ENCODE assay signal across 10 cellular contexts in genomic region chr10:34528320-34528719, GRCh38.
A peak's percentile ranks its signal among the peaks of the same experiment; 100 is the strongest.
DNase-seq lines count a peak whose midpoint lies in the region; ATAC-seq, FAIRE-seq and TF ChIP-seq lines count a peak whose summit lies in the region.
"Had no signal": no experiment of that assay in that cellular context is flagged by ENCODE, and none has a peak within 500 bp of the region (broad histone marks: within the 10 kb centered on the region; RNA-seq: fewer than 3 reads in every experiment).

No MANE protein-coding gene starts in this region.

- dilution Hi-C loops in IMR-90 (cut with HindIII; ENCODE audit: low sequenced_read_pairs, unreplicated experiment), result no loop called here

- H2AK9ac ChIP-seq in IMR-90 (replicated peaks; ENCODE audit: low read depth, low read length, poor library complexity), result no peak overlapping the region

- peak overlapping the region in 1 of 2 experiments; percentile 73; a peak in 2 of 4 replicates for H4K8ac ChIP-seq in IMR-90 (ENCODE audit: low read depth in 2 of 2, low read length in 2 of 2)

- no peak overlapping the region for H3K56ac ChIP-seq in IMR-90 (ENCODE audit: extremely low read depth, insufficient read depth, low read length)

- peaks cover 2 to 6% (median 4%) of the 10 kb centered on the region in 3 donors for H3K27me3 Mint-ChIP-seq in immature natural killer cell (ENCODE audit: low read depth in 3 of 3)
- H3K27me3 Mint-ChIP-seq: brain, IgD-negative memory B cell had no signal

- no peaks in the 10 kb centered on the region for H3K36me3 ChIP-seq in IMR-90 (ENCODE audit: control insufficient read depth, insufficient read depth, low read length)
- H3K36me3 ChIP-seq in psoas muscle (ENCODE audit: insufficient read depth in 1 of 2, low read depth in 1 of 2), result no peaks in the 10 kb centered on the region

- H3K27me3 ChIP-seq in IMR-90 (ENCODE audit: control insufficient read depth, insufficient read depth, low read length) (no peaks in the 10 kb centered on the region), psoas muscle (ENCODE audit: insufficient read depth in 3 of 3, low read length in 2 of 3) (no peaks in the 10 kb centered on the region)

- no peaks in the 10 kb centered on the region for H4K20me1 ChIP-seq in IMR-90 (ENCODE audit: insufficient read depth, low read length)

- no peaks in the 10 kb centered on the region; the same call in 1 of the 2 replicates for H3K9me3 ChIP-seq in IMR-90 (ENCODE audit: control insufficient read depth, insufficient read depth, low read length)
- H3K9me3 ChIP-seq in psoas muscle, result no peaks in the 10 kb centered on the region

- peak overlapping the region; percentile 61; the same call in 1 of the 2 replicates for H3K4ac ChIP-seq in IMR-90 (ENCODE audit: low read depth, low read length)

- TF ChIP-seq POLR2A in IMR-90 (IDR thresholded peaks at IDR 0.05; ENCODE audit: low read depth, low read length), result no peak
- TF ChIP-seq POLR2A in GM12891 (IDR thresholded peaks at IDR 0.05; ENCODE audit: low read depth, low read length), result no peak

- no peak overlapping the region for H3K4me3 Mint-ChIP-seq in immature natural killer cell
- H3K4me3 Mint-ChIP-seq: brain, IgD-negative memory B cell had no signal

- POLR2A ChIA-PET in IMR-90 (lab: Charles Lee; ENCODE audit: unreplicated experiment), result no interaction called here

- peak overlapping the region; percentile 71; the same call in 2 of the 3 replicates for H2BK15ac ChIP-seq in IMR-90 (ENCODE audit: low read depth, low read length)

- H2BK120ac ChIP-seq in IMR-90 (ENCODE audit: low read depth, low read length), result peak overlapping the region; percentile 75; the same call in 1 of the 2 replicates

- peaks cover 16% of the 10 kb centered on the region for H3K9me1 ChIP-seq in IMR-90 (ENCODE audit: insufficient read depth, low read length)

- H3K4me1 Mint-ChIP-seq in immature natural killer cell, result no peaks in the 10 kb centered on the region
- H3K4me1 Mint-ChIP-seq: IgD-negative memory B cell had no signal

- no peaks in the 10 kb centered on the region for H3K36me3 Mint-ChIP-seq in immature natural killer cell
- H3K36me3 Mint-ChIP-seq: IgD-negative memory B cell had no signal

- 0 out of 2 replicates have a peak overlapping the region, but pooled peaks have one; percentile 8 for H4K91ac ChIP-seq in IMR-90 (ENCODE audit: insufficient read depth, low read depth, low read length)

- no peak overlapping the region; the same call in 1 of the 2 replicates for H4K5ac ChIP-seq in IMR-90 (ENCODE audit: low read depth, low read length)

- peak overlapping the region; percentile 98 for H2BK5ac ChIP-seq in IMR-90 (ENCODE audit: low read depth, low read length, poor library complexity, severe bottlenecking)

- peak overlapping the region; percentile 67; the same call in 1 of the 2 replicates for H3K18ac ChIP-seq in IMR-90 (ENCODE audit: low read depth, low read length)

- H2AK5ac ChIP-seq in IMR-90 (ENCODE audit: low read depth, low read length), result peak overlapping the region; percentile 93; the same call in 1 of the 2 replicates

- CTCF ChIA-PET in IMR-90 (lab: Yijun Ruan, JAX), result no interaction called here

- H2AFZ ChIP-seq in IMR-90 (replicated peaks; ENCODE audit: low read length, poor library complexity), result no peak overlapping the region

- H3K23ac ChIP-seq in IMR-90 (ENCODE audit: low read depth, low read length), result peak overlapping the region; percentile 36

- no CpG with 5 or more reads among the region's 3 CpGs for WGBS in IMR-90 (ENCODE audit: extremely low coverage in 2 of 2, insufficient read length in 1 of 2), 2 experiments
- 39 to 51% (median 47%) methylated on average over 3 of the region's 3 CpGs for WGBS in psoas muscle, 3 donors

- in situ Hi-C loops in IMR-90 (cut with MboI; ENCODE audit: low sequenced_read_pairs), result loop anchor here (5.0 kb wide), 1 partner anchor 104 kb away; no protein-coding TSS in a partner anchor

- DNase-seq in IMR-90, result peak; percentile 93
- peak; percentile 64 for DNase-seq in cerebellar cortex (ENCODE audit: low spot score)
- DNase-seq in psoas muscle, result peak in 1 of 2 donors; percentile 21
- no peak for DNase-seq in activated CD8-positive, alpha-beta memory T cell treated with anti-CD3 and anti-CD28 coated beads for 24 hours
- DNase-seq in immature natural killer cell, result no peak
- DNase-seq in NCI-H1436 treated with DMSO at 0.1 percent for 48 hours (lab: John Stamatoyannopoulos, UW), result no peak
- no peak for DNase-seq in GM12891 (ENCODE audit: insufficient read length, low spot score)

- H3K4me2 ChIP-seq in IMR-90 (ENCODE audit: low read depth, low read length), result peak overlapping the region; percentile 17; the same call in 1 of the 2 replicates

- H3K27ac Mint-ChIP-seq in immature natural killer cell, result no peak overlapping the region
- H3K27ac Mint-ChIP-seq: brain, IgD-negative memory B cell had no signal

- TF ChIP-seq RAD21 in IMR-90 (IDR thresholded peaks at IDR 0.05; ENCODE audit: low read length), result no peak

- H3K9ac ChIP-seq in IMR-90 (ENCODE audit: low read depth, low read length), result no peak overlapping the region

- H2BK20ac ChIP-seq in IMR-90 (ENCODE audit: low read depth, low read length), result peak overlapping the region; percentile 75

- H3K4me3 ChIP-seq in IMR-90 (ENCODE audit: insufficient read depth, low read depth, low read length), result no peak overlapping the region
- no peak overlapping the region for H3K4me3 ChIP-seq in psoas muscle

- peak overlapping the region; percentile 80 for H3K14ac ChIP-seq in IMR-90 (replicated peaks; ENCODE audit: low read depth, low read length)

- ATAC-seq in GM19452 (IDR thresholded peaks at IDR 0.05; ENCODE audit: unreplicated experiment), result peak; percentile 60
- ATAC-seq in IMR-90 (ENCODE audit: low read depth), result peak; percentile 68
- ATAC-seq in psoas muscle, result peak; percentile 54 to 92 (median 82)

- no peak for FAIRE-seq in GM12891 (lab: Jason Lieb, UNC)

- TF ChIP-seq CTCF in IMR-90 (conservative IDR thresholded peaks at IDR 0.05; ENCODE audit: low read depth, low read length) (no peak), psoas muscle (IDR thresholded peaks at IDR 0.05) (no peak)

- no peak overlapping the region for H3K27ac ChIP-seq in IMR-90 (ENCODE audit: insufficient read depth, low read length)
- no peak overlapping the region for H3K27ac ChIP-seq in psoas muscle

- no peaks in the 10 kb centered on the region for H3K9me3 Mint-ChIP-seq in immature natural killer cell

- intact Hi-C loops in IMR-90 (cut with micrococcal nuclease) (loop anchor here (5.0 kb wide), 1 partner anchor 69 kb away; no protein-coding TSS in a partner anchor), psoas muscle (cut with DNase I) (loop anchor here (5.0 to 10.0 kb wide), 2 partner anchors 106 to 109 kb away; no protein-coding TSS in a partner anchor)

- H3K4me1 ChIP-seq in IMR-90 (ENCODE audit: control insufficient read depth, insufficient read depth, low read length), result peaks cover 14% of the 10 kb centered on the region
- peaks cover 27% of the 10 kb centered on the region for H3K4me1 ChIP-seq in psoas muscle

- no TSS peak for BruUV-seq in IMR-90 (replicated peaks; lab: Mats Ljungman, UMichigan)

- peaks cover 8 to 35% of the 10 kb centered on the region in 2 experiments; a peak in 3 of 4 replicates for H3K79me1 ChIP-seq in IMR-90 (ENCODE audit: low read depth in 1 of 2, low read length in 2 of 2)

TF ChIP-seq in IMR-90, 13 proteins besides CTCF, POLR2A, EP300 and RAD21 (continues in another document):
- peak; percentile 24; the same call in 1 of the 2 replicates for TF ChIP-seq CEBPB (IDR thresholded peaks at IDR 0.05; ENCODE audit: low read depth, low read length)
- no peak for TF ChIP-seq MAZ (IDR thresholded peaks at IDR 0.05; ENCODE audit: borderline replicate concordance, low read depth, low read length)
- no peak for TF ChIP-seq RCOR1 (IDR thresholded peaks at IDR 0.05; ENCODE audit: insufficient replicate concordance, low read length)
- no peak for TF ChIP-seq SMC3 (IDR thresholded peaks at IDR 0.05; ENCODE audit: low read depth, low read length)
- peak; percentile 82 for TF ChIP-seq FOS (IDR thresholded peaks at IDR 0.05; ENCODE audit: low read depth, low read length)
- no peak for TF ChIP-seq MXI1 (IDR thresholded peaks at IDR 0.05; ENCODE audit: borderline replicate concordance, low read depth, low read length)
- TF ChIP-seq BHLHE40 (IDR thresholded peaks at IDR 0.05; ENCODE audit: low read depth, low read length), result 0 out of 2 replicates have a peak, but pooled peaks have one; percentile 22
- no peak for TF ChIP-seq RFX5 (IDR thresholded peaks at IDR 0.05; ENCODE audit: low read depth, low read length)
- TF ChIP-seq CHD1 (IDR thresholded peaks at IDR 0.05; ENCODE audit: low read depth, low read length), result no peak
- no peak for TF ChIP-seq MAFK (IDR thresholded peaks at IDR 0.05; ENCODE audit: low read depth, low read length)

TF ChIP-seq in GM12891, 5 proteins besides CTCF, POLR2A, EP300 and RAD21:
- TF ChIP-seq SPI1 (IDR thresholded peaks at IDR 0.05; ENCODE audit: low read depth, low read length) (no peak), TAF1 (IDR thresholded peaks at IDR 0.05; ENCODE audit: low read depth, low read length) (no peak), POLR2AphosphoS5 (IDR thresholded peaks at IDR 0.05; ENCODE audit: low read depth, low read length) (no peak), POU2F2 (IDR thresholded peaks at IDR 0.05; ENCODE audit: low read depth, low read length) (no peak), PAX5 (IDR thresholded peaks at IDR 0.05; ENCODE audit: insufficient read depth, low read length, severe bottlenecking) (no peak)
TF ChIP-seq in GM12891: peak in this region for 0.

Comparison
In these comparisons a context has a peak if more than half of its experiments do, and no peak if none do; other contexts are left out.
1. DNase-seq: peak in IMR-90 (single experiment) and cerebellar cortex (single experiment); none in activated CD8-positive, alpha-beta memory T cell treated with anti-CD3 and anti-CD28 coated beads for 24 hours (single experiment), immature natural killer cell (0 of 3), NCI-H1436 treated with DMSO at 0.1 percent for 48 hours (single experiment) and GM12891 (single experiment).
2. Peak in every context shown above with its lines, with median percentiles within 50 percentile points of each other: ATAC-seq.